ENCODE assay signal across 11 cellular contexts in genomic region chr1:26286064-26286416, GRCh38. TPM values are rescaled to one million over a fixed set of nuclear protein-coding genes. Genes with fewer than 3 reads are reported as not detected.
DNase-seq lines count a peak whose midpoint lies in the region; ATAC-seq and TF ChIP-seq lines count a peak whose summit lies in the region.
"Had no signal": no experiment of that assay in that cellular context is flagged by ENCODE, and none has a peak within 500 bp of the region (broad histone marks: within the 10 kb centered on the region; RNA-seq: fewer than 3 reads in every experiment).

No MANE protein-coding gene starts in this region.

- H3K9me3 ChIP-seq in heart left ventricle: no peaks in the 10 kb centered on the region
- no peaks in the 10 kb centered on the region for H3K9me3 ChIP-seq in transverse colon

- H3K27me3 Mint-ChIP-seq in activated B cell treated with CpG ODN at 0.5 μM for 24 hours: no peaks in the 10 kb centered on the region
- peaks cover 17% of the 10 kb centered on the region for H3K27me3 Mint-ChIP-seq in glutamatergic neuron (ENCODE audit: unreplicated experiment)

- H3K9me3 Mint-ChIP-seq in activated B cell treated with CpG ODN at 0.5 μM for 24 hours (no peaks in the 10 kb centered on the region), glutamatergic neuron (ENCODE audit: unreplicated experiment) (peaks cover 13% of the 10 kb centered on the region)

- H3K4me1 ChIP-seq in heart left ventricle (peaks cover 9 to 100% (median 46%) of the 10 kb centered on the region in 12 donors), transverse colon (peaks cover 13 to 71% (median 43%) of the 10 kb centered on the region in 4 donors)

- no peak for DNase-seq in heart left ventricle
- no peak for DNase-seq in left ventricle myocardium superior
- no peak for DNase-seq in activated B cell treated with CpG ODN at 0.5 μM for 24 hours
- no peak for DNase-seq in glutamatergic neuron
- DNase-seq in transverse colon: no peak
- DNase-seq in SW 1271 (lab: John Stamatoyannopoulos, UW): no peak
- no peak for DNase-seq in NCI-H510A treated with DMSO at 0.1 percent for 48 hours (lab: John Stamatoyannopoulos, UW)
- DNase-seq: central memory CD4-positive, alpha-beta T cell; NCI-H226 had no signal

- peaks cover 28% of the 10 kb centered on the region for H3K36me3 Mint-ChIP-seq in activated B cell treated with CpG ODN at 0.5 μM for 24 hours (ENCODE audit: low read depth)
- H3K36me3 Mint-ChIP-seq in glutamatergic neuron (ENCODE audit: unreplicated experiment): no peaks in the 10 kb centered on the region

- peaks cover 0 to 9% (median 4%) of the 10 kb centered on the region in 9 donors for H3K36me3 ChIP-seq in heart left ventricle
- H3K36me3 ChIP-seq in transverse colon: no peaks in the 10 kb centered on the region

- CTCF ChIA-PET in activated B cell treated with CpG ODN at 0.5 μM for 24 hours (lab: Charles Lee): interaction anchor here (1.2 to 10.4 kb wide), 5 partner anchors 11 to 131 kb away, joined by 3 to 372 read pairs (median 7); partner anchors contain the start of genes CD52 and CEP85

- TF ChIP-seq POLR2A in heart left ventricle (IDR thresholded peaks at IDR 0.05): no peak
- TF ChIP-seq POLR2A in transverse colon (IDR thresholded peaks at IDR 0.05): no peak

- WGBS in heart left ventricle, 4 donors: 71 to 83% (median 78%) methylated on average over 2 of the region's 2 CpGs
- WGBS in transverse colon (ENCODE audit: low coverage in 1 of 2), 2 donors: 90% methylated on average over 2 of the region's 2 CpGs; no CpG with 5 or more reads in 1 of the 2 donors

- H3K4me1 Mint-ChIP-seq in activated B cell treated with CpG ODN at 0.5 μM for 24 hours: peaks cover 98% of the 10 kb centered on the region
- H3K4me1 Mint-ChIP-seq in glutamatergic neuron (ENCODE audit: low read depth, unreplicated experiment): peaks cover 51% of the 10 kb centered on the region

- H3K27me3 ChIP-seq in heart left ventricle (no peaks in the 10 kb centered on the region), transverse colon (no peaks in the 10 kb centered on the region)

- TF ChIP-seq EP300 in transverse colon (IDR thresholded peaks at IDR 0.05; ENCODE audit: low read depth): no peak

- POLR2A ChIA-PET in activated B cell treated with CpG ODN at 0.5 μM for 24 hours (lab: Charles Lee): interaction anchor here (0.6 to 21.5 kb wide), 5 partner anchors 10 to 1056 kb away, joined by 3 to 1638 read pairs (median 5); partner anchors contain the start of gene CD52

- intact Hi-C loops in heart left ventricle (cut with DNase I): loop anchor here in 3 of 10 donors (1.0 to 5.0 kb wide), 4 partner anchors 17 to 76 kb away; no protein-coding TSS in a partner anchor
- intact Hi-C loops in left ventricle myocardium superior (cut with micrococcal nuclease): no loop called here
- intact Hi-C loops in activated B cell treated with CpG ODN at 0.5 μM for 24 hours (cut with micrococcal nuclease): loop anchor here (5.0 to 10.0 kb wide), 2 partner anchors 186 to 1079 kb away; partner anchors contain the start of genes HMGN2 and MAP3K6
- intact Hi-C loops in transverse colon (cut with DNase I; ENCODE audit: low total_unique reads): no loop called here

- H3K27ac ChIP-seq in heart left ventricle: peak overlapping the region in 11 of 12 donors; percentile 26 to 98 (median 66)
- peak overlapping the region; percentile 65 to 98 (median 86) for H3K27ac ChIP-seq in transverse colon
- H3K27ac ChIP-seq: VCaP had no signal

- ATAC-seq in heart left ventricle (no peak), left ventricle myocardium superior (no peak), activated B cell treated with CpG ODN at 0.5 μM for 24 hours (ENCODE audit: low read depth) (no peak), GM19452 (IDR thresholded peaks at IDR 0.05; ENCODE audit: unreplicated experiment) (no peak)

- H3K4me3 ChIP-seq in heart left ventricle (no peak overlapping the region), transverse colon (no peak overlapping the region)

- TF ChIP-seq CTCF in heart left ventricle (IDR thresholded peaks at IDR 0.05) (no peak), activated B cell treated with CpG ODN at 0.5 μM for 24 hours (IDR thresholded peaks at IDR 0.05) (no peak), glutamatergic neuron (IDR thresholded peaks at IDR 0.05; ENCODE audit: partially characterized antibody, unreplicated experiment) (no peak), transverse colon (IDR thresholded peaks at IDR 0.05) (no peak)

- in situ Hi-C loops in transverse colon (cut with MboI; ENCODE audit: low pct_ligation_motif_present in 1 of 4, low pct_unique_long_range_greater_than_20kb in 1 of 4, low sequenced_read_pairs in 3 of 4): no loop called here

- no peak overlapping the region for H3K4me3 Mint-ChIP-seq in activated B cell treated with CpG ODN at 0.5 μM for 24 hours
- no peak overlapping the region for H3K4me3 Mint-ChIP-seq in glutamatergic neuron (ENCODE audit: unreplicated experiment)

- peak overlapping the region; percentile 100 for H3K27ac Mint-ChIP-seq in activated B cell treated with CpG ODN at 0.5 μM for 24 hours
- H3K27ac Mint-ChIP-seq in glutamatergic neuron (ENCODE audit: unreplicated experiment): peak overlapping the region; percentile 97

RNA-seq across cellular contexts. Expression of gene SH3BGRL3, which starts 6.2 kb away (rescaled TPM):
- 100 to 1,000 TPM in 1 of 9 donors, 10 to 100 TPM in 8; 22.4 to 234 (median 40.0) TPM for total RNA-seq in heart left ventricle
- polyA plus RNA-seq in heart left ventricle: 100 to 1,000 TPM in 1 of 2 donors, 10 to 100 TPM in 1; 43.8 to 119 TPM
- total RNA-seq in left ventricle myocardium superior: 34.7 TPM
- total RNA-seq in activated B cell treated with CpG ODN at 0.5 μM for 24 hours: 265 and 285 TPM in 2 replicates
- 412 TPM for total RNA-seq in glutamatergic neuron (ENCODE audit: unreplicated experiment)
- 100 to 1,000 TPM; 134 to 314 (median 215) TPM for total RNA-seq in transverse colon

RNA-seq across cellular contexts. Expression of gene UBXN11, which starts 20.4 kb away (rescaled TPM):
- 10 to 100 TPM in 3 of 9 donors, 1 to 10 TPM in 6; 3.7 to 17.2 (median 7.6) TPM for total RNA-seq in heart left ventricle
- 10 to 100 TPM in 1 of 2 donors, 1 to 10 TPM in 1; 9.0 to 12.2 TPM for polyA plus RNA-seq in heart left ventricle
- total RNA-seq in left ventricle myocardium superior: 9.7 TPM
- total RNA-seq in activated B cell treated with CpG ODN at 0.5 μM for 24 hours: 35.5 and 36.9 TPM in 2 replicates
- total RNA-seq in glutamatergic neuron (ENCODE audit: unreplicated experiment): 11.4 TPM
- total RNA-seq in transverse colon: 10 to 100 TPM in 2 of 4 donors, 1 to 10 TPM in 2; 4.9 to 17.9 (median 12.0) TPM

RNA-seq across cellular contexts. Expression of gene CD52, which starts 31.7 kb away (rescaled TPM):
- total RNA-seq in heart left ventricle (10 to 100 TPM in 2 of 9 donors, 1 to 10 TPM in 6, not detected in 1; 1.6 to 89.9 (median 4.4) TPM), left ventricle myocardium superior (6.3 TPM), activated B cell treated with CpG ODN at 0.5 μM for 24 hours (449 and 499 TPM in 2 replicates), glutamatergic neuron (ENCODE audit: unreplicated experiment) (2.8 TPM), transverse colon (10 to 100 TPM in 2 of 4 donors, 1 to 10 TPM in 1, not detected in 1; 5.3 to 56.1 (median 21.1) TPM)
- 10 to 100 TPM in 1 of 2 donors, 1 to 10 TPM in 1; 9.9 to 26.1 TPM for polyA plus RNA-seq in heart left ventricle

RNA-seq across cellular contexts. Expression of gene CEP85, which starts 52.0 kb away (rescaled TPM):
- total RNA-seq in heart left ventricle (100 to 1,000 TPM in 2 of 9 donors, 10 to 100 TPM in 7; 28.6 to 180 (median 48.7) TPM), left ventricle myocardium superior (91.1 TPM), activated B cell treated with CpG ODN at 0.5 μM for 24 hours (13.8 and 16.4 TPM in 2 replicates), glutamatergic neuron (ENCODE audit: unreplicated experiment) (28.2 TPM), transverse colon (10 to 100 TPM in 3 of 4 donors, 1 to 10 TPM in 1; 8.6 to 73.8 (median 13.6) TPM)
- polyA plus RNA-seq in heart left ventricle: 10 to 100 TPM; 13.4 to 22.7 TPM
